Comparison of ENCODE assay signal across 8 cellular contexts in genomic region chr5:14581333-14581890, GRCh38. TPM values are rescaled to one million over a fixed set of nuclear protein-coding genes. Genes with fewer than 3 reads are reported as not detected.
DNase-seq lines count a peak whose midpoint lies in the region; ATAC-seq and TF ChIP-seq lines count a peak whose summit lies in the region.

TSS of gene OTULINL (plus strand) at chr5:14581792. CDS start at chr5:14581895, 103 bp downstream.

- peaks cover 8% of the 10 kb centered on the region for H3K27me3 Mint-ChIP-seq in activated CD4-positive, alpha-beta T cell treated with anti-CD3 and anti-CD28 coated beads for 36 hours
- peaks cover 27% of the 10 kb centered on the region for H3K27me3 Mint-ChIP-seq in chondrocyte (ENCODE audit: low read depth)

- H3K4me1 Mint-ChIP-seq in activated CD4-positive, alpha-beta T cell treated with anti-CD3 and anti-CD28 coated beads for 36 hours: peaks cover 30% of the 10 kb centered on the region
- peaks cover 25% of the 10 kb centered on the region for H3K4me1 Mint-ChIP-seq in chondrocyte (ENCODE audit: low read depth)

- TF ChIP-seq CTCF in AG09309 (IDR thresholded peaks at IDR 0.05; ENCODE audit: control insufficient read depth, insufficient read depth, low read depth, low read length, missing control alignments) (no peak), chondrocyte (IDR thresholded peaks at IDR 0.05) (no peak)

- ATAC-seq in GM19025 (IDR thresholded peaks at IDR 0.05; ENCODE audit: low read depth, unreplicated experiment): peak; percentile 98
- ATAC-seq in HG03196 (IDR thresholded peaks at IDR 0.05; ENCODE audit: unreplicated experiment): peak; percentile 98
- peak; percentile 94 for ATAC-seq in activated CD4-positive, alpha-beta T cell treated with anti-CD3 and anti-CD28 coated beads for 36 hours
- peak; percentile 94 for ATAC-seq in left lobe of liver

- peak within 1 kb of the TSS; percentile 77 for H3K4me3 Mint-ChIP-seq in activated CD4-positive, alpha-beta T cell treated with anti-CD3 and anti-CD28 coated beads for 36 hours
- H3K4me3 Mint-ChIP-seq in chondrocyte (ENCODE audit: unreplicated experiment): peak within 1 kb of the TSS; percentile 66

- no peaks in the 10 kb centered on the region for H3K36me3 Mint-ChIP-seq in activated CD4-positive, alpha-beta T cell treated with anti-CD3 and anti-CD28 coated beads for 36 hours (ENCODE audit: low read depth)
- H3K36me3 Mint-ChIP-seq in chondrocyte (ENCODE audit: low read depth): no peaks in the 10 kb centered on the region

- CTCF ChIA-PET in activated CD4-positive, alpha-beta T cell treated with anti-CD3 and anti-CD28 coated beads for 36 hours (lab: Charles Lee): interaction anchor here (0.6 to 3.9 kb wide), 9 partner anchors 11 to 192 kb away, joined by 3 to 26 read pairs (median 4); no protein-coding TSS in a partner anchor

- peak within 1 kb of the TSS; percentile 57 for H3K4me3 ChIP-seq in AG09309 (ENCODE audit: control insufficient read depth, low read depth, low read length)

- DNase-seq in AG09309 (ENCODE audit: low read depth) (no peak), NCI-H460 (ENCODE audit: extremely low read depth, low read depth) (peak; percentile 74), chondrocyte (ENCODE audit: low spot score) (no peak), left lobe of liver (ENCODE audit: low spot score) (peak; percentile 82)
- peak; percentile 93 for DNase-seq in activated CD4-positive, alpha-beta T cell treated with anti-CD3 and anti-CD28 coated beads for 36 hours
- DNase-seq in stimulated activated CD4-positive, alpha-beta T cell treated with anti-CD3 and anti-CD28 coated beads, Interleukin-2, amount 100 ng/mL, for 4 hours (ENCODE audit: low read depth): peak; percentile 81

- intact Hi-C loops in activated CD4-positive, alpha-beta T cell treated with anti-CD3 and anti-CD28 coated beads for 36 hours (cut with DNase I, micrococcal nuclease): loop anchor here (1.0 to 10.0 kb wide), 9 partner anchors 11 to 1873 kb away; partner anchors contain the start of genes ANKH (in 1 of the 2) and OTULIN (in 1 of the 2)

- H3K27ac Mint-ChIP-seq in activated CD4-positive, alpha-beta T cell treated with anti-CD3 and anti-CD28 coated beads for 36 hours: peak within 1 kb of the TSS; percentile 60
- peak within 1 kb of the TSS; percentile 3 for H3K27ac Mint-ChIP-seq in chondrocyte (ENCODE audit: unreplicated experiment)

- POLR2A ChIA-PET in activated CD4-positive, alpha-beta T cell treated with anti-CD3 and anti-CD28 coated beads for 36 hours (lab: Charles Lee): no interaction called here

- H3K9me3 Mint-ChIP-seq in activated CD4-positive, alpha-beta T cell treated with anti-CD3 and anti-CD28 coated beads for 36 hours (ENCODE audit: low read depth): no peaks in the 10 kb centered on the region
- H3K9me3 Mint-ChIP-seq in chondrocyte (ENCODE audit: low read depth): peaks cover 6% of the 10 kb centered on the region

RNA-seq across cellular contexts. Expression of gene OTULINL, which starts in this region (rescaled TPM):
- total RNA-seq in NCI-H460 (2014; rRNA removed; shearing (Covaris generic)): 0.29 and 0.35 TPM in 2 replicates
- 0.29 TPM in 1 of 2 replicates, not detected in the other for polyA plus RNA-seq in NCI-H460 (2014; cell fraction: nucleus; rRNA removed)
- 10 to 100 TPM in 1 of 2 experiments, 1 to 10 TPM in 1; 9.4 to 10.9 TPM for total RNA-seq in activated CD4-positive, alpha-beta T cell treated with anti-CD3 and anti-CD28 coated beads for 36 hours
- 4.3 to 5.6 TPM (median 5.4 TPM) in 3 replicates for total RNA-seq in chondrocyte
- total RNA-seq in left lobe of liver: 1.4 TPM

Comparison
In these comparisons a context has a peak if more than half of its experiments do, and no peak if none do; other contexts are left out.
1. Peak in DNase-seq in NCI-H460; RNA of the gene not detected or under 1 TPM.
2. DNase-seq: peak in activated CD4-positive, alpha-beta T cell treated with anti-CD3 and anti-CD28 coated beads for 36 hours (single experiment), left lobe of liver (single experiment) and stimulated activated CD4-positive, alpha-beta T cell treated with anti-CD3 and anti-CD28 coated beads, Interleukin-2, amount 100 ng/mL, for 4 hours (single experiment); none in AG09309 (single experiment) and chondrocyte (single experiment).
3. Peak in every context shown above with its lines, with median percentiles within 50 percentile points of each other: ATAC-seq.